ENCODE assay signal across 1 cellular context in the genomic region with DNA sequence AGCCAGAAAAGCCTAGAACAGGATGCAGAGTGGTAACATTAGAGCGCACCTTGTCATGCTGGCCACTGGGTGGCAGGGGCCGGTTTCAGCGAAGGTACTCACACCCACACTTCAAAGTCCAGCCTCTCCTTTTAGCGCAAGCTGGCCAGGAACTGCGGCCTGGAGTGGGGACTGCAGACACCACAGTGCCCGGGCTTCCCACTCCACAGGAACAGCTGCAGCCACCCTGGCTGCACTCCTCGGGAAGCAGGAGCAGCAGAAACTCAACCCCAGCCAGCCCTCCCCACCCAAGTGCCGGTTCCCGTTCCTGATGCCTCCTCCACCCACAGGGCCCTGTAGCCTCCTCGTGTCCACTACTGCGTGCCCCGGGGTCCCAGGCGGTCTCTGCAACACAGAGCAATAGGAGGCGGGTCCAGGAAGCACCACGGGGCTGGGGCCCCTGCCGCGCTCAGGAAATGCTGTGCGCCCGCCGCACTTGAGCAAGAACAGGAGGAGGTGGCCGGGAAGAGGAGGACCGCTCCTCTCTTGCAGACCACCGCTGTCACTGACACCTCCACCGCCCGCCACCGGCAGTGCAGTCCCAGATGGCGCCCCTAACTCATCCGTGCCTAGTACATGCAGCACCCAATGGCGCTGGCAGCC.
A peak's percentile ranks its signal among the peaks of the same experiment; 100 is the strongest.
TF ChIP-seq lines count a peak whose summit lies in the region.

No MANE protein-coding gene starts in this region.

TF ChIP-seq in HepG2, 621 proteins besides CTCF, POLR2A, EP300 and RAD21 (continued from another document and continues in another):
- TF ChIP-seq, protein P1, sequence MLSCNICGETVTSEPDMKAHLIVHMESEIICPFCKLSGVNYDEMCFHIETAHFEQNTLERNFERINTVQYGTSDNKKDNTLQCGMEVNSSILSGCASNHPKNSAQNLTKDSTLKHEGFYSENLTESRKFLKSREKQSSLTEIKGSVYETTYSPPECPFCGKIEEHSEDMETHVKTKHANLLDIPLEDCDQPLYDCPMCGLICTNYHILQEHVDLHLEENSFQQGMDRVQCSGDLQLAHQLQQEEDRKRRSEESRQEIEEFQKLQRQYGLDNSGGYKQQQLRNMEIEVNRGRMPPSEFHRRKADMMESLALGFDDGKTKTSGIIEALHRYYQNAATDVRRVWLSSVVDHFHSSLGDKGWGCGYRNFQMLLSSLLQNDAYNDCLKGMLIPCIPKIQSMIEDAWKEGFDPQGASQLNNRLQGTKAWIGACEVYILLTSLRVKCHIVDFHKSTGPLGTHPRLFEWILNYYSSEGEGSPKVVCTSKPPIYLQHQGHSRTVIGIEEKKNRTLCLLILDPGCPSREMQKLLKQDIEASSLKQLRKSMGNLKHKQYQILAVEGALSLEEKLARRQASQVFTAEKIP (CRISPR knock-in tag; IDR thresholded peaks at IDR 0.05; ENCODE audit: borderline replicate concordance) = no peak
- TF ChIP-seq TAF1 (CRISPR knock-in tag; IDR thresholded peaks at IDR 0.05) (no peak), JDP2 (CRISPR knock-in tag; IDR thresholded peaks at IDR 0.05; ENCODE audit: borderline replicate concordance) (no peak), MED13 (CRISPR knock-in tag; IDR thresholded peaks at IDR 0.05) (no peak), ZMYM3 (CRISPR knock-in tag; IDR thresholded peaks at IDR 0.05) (no peak), GATAD2A (CRISPR knock-in tag; IDR thresholded peaks at IDR 0.05) (peak; percentile 41; the same call in 1 of the 2 replicates), MEIS2 (CRISPR knock-in tag; IDR thresholded peaks at IDR 0.05) (peak; percentile 53; the same call in 1 of the 2 replicates), NR2F6 (IDR thresholded peaks at IDR 0.05) (no peak), NR2F6 (CRISPR knock-in tag; IDR thresholded peaks at IDR 0.05) (no peak), ZNF598 (CRISPR knock-in tag; IDR thresholded peaks at IDR 0.05; ENCODE audit: borderline replicate concordance) (no peak), KDM2A (CRISPR knock-in tag; IDR thresholded peaks at IDR 0.05; ENCODE audit: borderline replicate concordance, low read depth) (peak; percentile 61; the same call in 1 of the 2 replicates), SIN3B (IDR thresholded peaks at IDR 0.05; ENCODE audit: low read length) (no peak), NFE2L2 (IDR thresholded peaks at IDR 0.05; ENCODE audit: low read length) (no peak), KLF12 (CRISPR knock-in tag; IDR thresholded peaks at IDR 0.05; ENCODE audit: borderline replicate concordance) (no peak), ISX (CRISPR knock-in tag; conservative IDR thresholded peaks at IDR 0.05) (no peak), ZNF3 (CRISPR knock-in tag; IDR thresholded peaks at IDR 0.05) (no peak), ZNF230 (CRISPR knock-in tag; IDR thresholded peaks at IDR 0.05) (no peak), PHF8 (CRISPR knock-in tag; IDR thresholded peaks at IDR 0.05) (peak; percentile 39; the same call in 1 of the 2 replicates), FOXK2 (IDR thresholded peaks at IDR 0.05) (no peak), PHF5A (CRISPR knock-in tag; IDR thresholded peaks at IDR 0.05; ENCODE audit: low read depth, unreplicated experiment) (no peak)
- TF ChIP-seq, protein P2, sequence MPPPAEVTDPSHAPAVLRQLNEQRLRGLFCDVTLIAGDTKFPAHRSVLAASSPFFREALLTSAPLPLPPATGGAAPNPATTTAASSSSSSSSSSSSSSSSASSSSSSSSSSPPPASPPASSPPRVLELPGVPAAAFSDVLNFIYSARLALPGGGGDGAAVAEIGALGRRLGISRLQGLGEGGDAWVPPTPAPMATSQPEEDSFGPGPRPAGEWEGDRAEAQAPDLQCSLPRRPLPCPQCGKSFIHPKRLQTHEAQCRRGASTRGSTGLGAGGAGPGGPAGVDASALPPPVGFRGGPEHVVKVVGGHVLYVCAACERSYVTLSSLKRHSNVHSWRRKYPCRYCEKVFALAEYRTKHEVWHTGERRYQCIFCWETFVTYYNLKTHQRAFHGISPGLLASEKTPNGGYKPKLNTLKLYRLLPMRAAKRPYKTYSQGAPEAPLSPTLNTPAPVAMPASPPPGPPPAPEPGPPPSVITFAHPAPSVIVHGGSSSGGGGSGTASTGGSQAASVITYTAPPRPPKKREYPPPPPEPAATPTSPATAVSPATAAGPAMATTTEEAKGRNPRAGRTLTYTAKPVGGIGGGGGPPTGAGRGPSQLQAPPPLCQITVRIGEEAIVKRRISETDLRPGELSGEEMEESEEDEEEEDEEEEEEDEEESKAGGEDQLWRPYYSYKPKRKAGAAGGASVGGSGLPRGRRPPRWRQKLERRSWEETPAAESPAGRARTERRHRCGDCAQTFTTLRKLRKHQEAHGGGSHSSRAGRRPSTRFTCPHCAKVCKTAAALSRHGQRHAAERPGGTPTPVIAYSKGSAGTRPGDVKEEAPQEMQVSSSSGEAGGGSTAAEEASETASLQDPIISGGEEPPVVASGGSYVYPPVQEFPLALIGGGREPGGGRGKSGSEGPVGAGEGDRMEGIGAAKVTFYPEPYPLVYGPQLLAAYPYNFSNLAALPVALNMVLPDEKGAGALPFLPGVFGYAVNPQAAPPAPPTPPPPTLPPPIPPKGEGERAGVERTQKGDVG (CRISPR knock-in tag; IDR thresholded peaks at IDR 0.05; ENCODE audit: borderline replicate concordance) = no peak
- TF ChIP-seq, protein P3, sequence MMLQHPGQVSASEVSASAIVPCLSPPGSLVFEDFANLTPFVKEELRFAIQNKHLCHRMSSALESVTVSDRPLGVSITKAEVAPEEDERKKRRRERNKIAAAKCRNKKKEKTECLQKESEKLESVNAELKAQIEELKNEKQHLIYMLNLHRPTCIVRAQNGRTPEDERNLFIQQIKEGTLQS (CRISPR knock-in tag; IDR thresholded peaks at IDR 0.05) = no peak
- TF ChIP-seq, protein P4, sequence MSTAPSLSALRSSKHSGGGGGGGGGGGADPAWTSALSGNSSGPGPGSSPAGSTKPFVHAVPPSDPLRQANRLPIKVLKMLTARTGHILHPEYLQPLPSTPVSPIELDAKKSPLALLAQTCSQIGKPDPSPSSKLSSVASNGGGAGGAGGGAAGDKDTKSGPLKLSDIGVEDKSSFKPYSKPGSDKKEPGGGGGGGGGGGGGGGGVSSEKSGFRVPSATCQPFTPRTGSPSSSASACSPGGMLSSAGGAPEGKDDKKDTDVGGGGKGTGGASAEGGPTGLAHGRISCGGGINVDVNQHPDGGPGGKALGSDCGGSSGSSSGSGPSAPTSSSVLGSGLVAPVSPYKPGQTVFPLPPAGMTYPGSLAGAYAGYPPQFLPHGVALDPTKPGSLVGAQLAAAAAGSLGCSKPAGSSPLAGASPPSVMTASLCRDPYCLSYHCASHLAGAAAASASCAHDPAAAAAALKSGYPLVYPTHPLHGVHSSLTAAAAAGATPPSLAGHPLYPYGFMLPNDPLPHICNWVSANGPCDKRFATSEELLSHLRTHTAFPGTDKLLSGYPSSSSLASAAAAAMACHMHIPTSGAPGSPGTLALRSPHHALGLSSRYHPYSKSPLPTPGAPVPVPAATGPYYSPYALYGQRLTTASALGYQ (CRISPR knock-in tag; IDR thresholded peaks at IDR 0.05) = no peak
- TF ChIP-seq, protein P5, sequence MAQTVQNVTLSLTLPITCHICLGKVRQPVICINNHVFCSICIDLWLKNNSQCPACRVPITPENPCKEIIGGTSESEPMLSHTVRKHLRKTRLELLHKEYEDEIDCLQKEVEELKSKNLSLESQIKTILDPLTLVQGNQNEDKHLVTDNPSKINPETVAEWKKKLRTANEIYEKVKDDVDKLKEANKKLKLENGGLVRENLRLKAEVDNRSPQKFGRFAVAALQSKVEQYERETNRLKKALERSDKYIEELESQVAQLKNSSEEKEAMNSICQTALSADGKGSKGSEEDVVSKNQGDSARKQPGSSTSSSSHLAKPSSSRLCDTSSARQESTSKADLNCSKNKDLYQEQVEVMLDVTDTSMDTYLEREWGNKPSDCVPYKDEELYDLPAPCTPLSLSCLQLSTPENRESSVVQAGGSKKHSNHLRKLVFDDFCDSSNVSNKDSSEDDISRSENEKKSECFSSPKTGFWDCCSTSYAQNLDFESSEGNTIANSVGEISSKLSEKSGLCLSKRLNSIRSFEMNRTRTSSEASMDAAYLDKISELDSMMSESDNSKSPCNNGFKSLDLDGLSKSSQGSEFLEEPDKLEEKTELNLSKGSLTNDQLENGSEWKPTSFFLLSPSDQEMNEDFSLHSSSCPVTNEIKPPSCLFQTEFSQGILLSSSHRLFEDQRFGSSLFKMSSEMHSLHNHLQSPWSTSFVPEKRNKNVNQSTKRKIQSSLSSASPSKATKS (CRISPR knock-in tag; IDR thresholded peaks at IDR 0.05) = no peak
- TF ChIP-seq, protein P6, sequence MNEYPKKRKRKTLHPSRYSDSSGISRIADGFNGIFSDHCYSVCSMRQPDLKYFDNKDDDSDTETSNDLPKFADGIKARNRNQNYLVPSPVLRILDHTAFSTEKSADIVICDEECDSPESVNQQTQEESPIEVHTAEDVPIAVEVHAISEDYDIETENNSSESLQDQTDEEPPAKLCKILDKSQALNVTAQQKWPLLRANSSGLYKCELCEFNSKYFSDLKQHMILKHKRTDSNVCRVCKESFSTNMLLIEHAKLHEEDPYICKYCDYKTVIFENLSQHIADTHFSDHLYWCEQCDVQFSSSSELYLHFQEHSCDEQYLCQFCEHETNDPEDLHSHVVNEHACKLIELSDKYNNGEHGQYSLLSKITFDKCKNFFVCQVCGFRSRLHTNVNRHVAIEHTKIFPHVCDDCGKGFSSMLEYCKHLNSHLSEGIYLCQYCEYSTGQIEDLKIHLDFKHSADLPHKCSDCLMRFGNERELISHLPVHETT (CRISPR knock-in tag; conservative IDR thresholded peaks at IDR 0.05) = no peak
- TF ChIP-seq, protein P7, sequence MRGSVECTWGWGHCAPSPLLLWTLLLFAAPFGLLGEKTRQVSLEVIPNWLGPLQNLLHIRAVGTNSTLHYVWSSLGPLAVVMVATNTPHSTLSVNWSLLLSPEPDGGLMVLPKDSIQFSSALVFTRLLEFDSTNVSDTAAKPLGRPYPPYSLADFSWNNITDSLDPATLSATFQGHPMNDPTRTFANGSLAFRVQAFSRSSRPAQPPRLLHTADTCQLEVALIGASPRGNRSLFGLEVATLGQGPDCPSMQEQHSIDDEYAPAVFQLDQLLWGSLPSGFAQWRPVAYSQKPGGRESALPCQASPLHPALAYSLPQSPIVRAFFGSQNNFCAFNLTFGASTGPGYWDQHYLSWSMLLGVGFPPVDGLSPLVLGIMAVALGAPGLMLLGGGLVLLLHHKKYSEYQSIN (CRISPR knock-in tag; IDR thresholded peaks at IDR 0.05; ENCODE audit: borderline replicate concordance) = no peak
- TF ChIP-seq, protein P8, sequence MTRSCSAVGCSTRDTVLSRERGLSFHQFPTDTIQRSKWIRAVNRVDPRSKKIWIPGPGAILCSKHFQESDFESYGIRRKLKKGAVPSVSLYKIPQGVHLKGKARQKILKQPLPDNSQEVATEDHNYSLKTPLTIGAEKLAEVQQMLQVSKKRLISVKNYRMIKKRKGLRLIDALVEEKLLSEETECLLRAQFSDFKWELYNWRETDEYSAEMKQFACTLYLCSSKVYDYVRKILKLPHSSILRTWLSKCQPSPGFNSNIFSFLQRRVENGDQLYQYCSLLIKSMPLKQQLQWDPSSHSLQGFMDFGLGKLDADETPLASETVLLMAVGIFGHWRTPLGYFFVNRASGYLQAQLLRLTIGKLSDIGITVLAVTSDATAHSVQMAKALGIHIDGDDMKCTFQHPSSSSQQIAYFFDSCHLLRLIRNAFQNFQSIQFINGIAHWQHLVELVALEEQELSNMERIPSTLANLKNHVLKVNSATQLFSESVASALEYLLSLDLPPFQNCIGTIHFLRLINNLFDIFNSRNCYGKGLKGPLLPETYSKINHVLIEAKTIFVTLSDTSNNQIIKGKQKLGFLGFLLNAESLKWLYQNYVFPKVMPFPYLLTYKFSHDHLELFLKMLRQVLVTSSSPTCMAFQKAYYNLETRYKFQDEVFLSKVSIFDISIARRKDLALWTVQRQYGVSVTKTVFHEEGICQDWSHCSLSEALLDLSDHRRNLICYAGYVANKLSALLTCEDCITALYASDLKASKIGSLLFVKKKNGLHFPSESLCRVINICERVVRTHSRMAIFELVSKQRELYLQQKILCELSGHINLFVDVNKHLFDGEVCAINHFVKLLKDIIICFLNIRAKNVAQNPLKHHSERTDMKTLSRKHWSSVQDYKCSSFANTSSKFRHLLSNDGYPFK (CRISPR knock-in tag; IDR thresholded peaks at IDR 0.05; ENCODE audit: borderline replicate concordance) = no peak
- TF ChIP-seq, protein P9, sequence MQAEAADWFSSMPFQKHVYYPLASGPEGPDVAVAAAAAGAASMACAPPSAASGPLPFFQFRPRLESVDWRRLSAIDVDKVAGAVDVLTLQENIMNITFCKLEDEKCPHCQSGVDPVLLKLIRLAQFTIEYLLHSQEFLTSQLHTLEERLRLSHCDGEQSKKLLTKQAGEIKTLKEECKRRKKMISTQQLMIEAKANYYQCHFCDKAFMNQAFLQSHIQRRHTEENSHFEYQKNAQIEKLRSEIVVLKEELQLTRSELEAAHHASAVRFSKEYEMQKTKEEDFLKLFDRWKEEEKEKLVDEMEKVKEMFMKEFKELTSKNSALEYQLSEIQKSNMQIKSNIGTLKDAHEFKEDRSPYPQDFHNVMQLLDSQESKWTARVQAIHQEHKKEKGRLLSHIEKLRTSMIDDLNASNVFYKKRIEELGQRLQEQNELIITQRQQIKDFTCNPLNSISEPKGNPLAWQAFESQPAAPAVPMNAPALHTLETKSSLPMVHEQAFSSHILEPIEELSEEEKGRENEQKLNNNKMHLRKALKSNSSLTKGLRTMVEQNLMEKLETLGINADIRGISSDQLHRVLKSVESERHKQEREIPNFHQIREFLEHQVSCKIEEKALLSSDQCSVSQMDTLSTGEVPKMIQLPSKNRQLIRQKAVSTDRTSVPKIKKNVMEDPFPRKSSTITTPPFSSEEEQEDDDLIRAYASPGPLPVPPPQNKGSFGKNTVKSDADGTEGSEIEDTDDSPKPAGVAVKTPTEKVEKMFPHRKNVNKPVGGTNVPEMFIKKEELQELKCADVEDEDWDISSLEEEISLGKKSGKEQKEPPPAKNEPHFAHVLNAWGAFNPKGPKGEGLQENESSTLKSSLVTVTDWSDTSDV (CRISPR knock-in tag; IDR thresholded peaks at IDR 0.05) = no peak
- TF ChIP-seq, protein P10, sequence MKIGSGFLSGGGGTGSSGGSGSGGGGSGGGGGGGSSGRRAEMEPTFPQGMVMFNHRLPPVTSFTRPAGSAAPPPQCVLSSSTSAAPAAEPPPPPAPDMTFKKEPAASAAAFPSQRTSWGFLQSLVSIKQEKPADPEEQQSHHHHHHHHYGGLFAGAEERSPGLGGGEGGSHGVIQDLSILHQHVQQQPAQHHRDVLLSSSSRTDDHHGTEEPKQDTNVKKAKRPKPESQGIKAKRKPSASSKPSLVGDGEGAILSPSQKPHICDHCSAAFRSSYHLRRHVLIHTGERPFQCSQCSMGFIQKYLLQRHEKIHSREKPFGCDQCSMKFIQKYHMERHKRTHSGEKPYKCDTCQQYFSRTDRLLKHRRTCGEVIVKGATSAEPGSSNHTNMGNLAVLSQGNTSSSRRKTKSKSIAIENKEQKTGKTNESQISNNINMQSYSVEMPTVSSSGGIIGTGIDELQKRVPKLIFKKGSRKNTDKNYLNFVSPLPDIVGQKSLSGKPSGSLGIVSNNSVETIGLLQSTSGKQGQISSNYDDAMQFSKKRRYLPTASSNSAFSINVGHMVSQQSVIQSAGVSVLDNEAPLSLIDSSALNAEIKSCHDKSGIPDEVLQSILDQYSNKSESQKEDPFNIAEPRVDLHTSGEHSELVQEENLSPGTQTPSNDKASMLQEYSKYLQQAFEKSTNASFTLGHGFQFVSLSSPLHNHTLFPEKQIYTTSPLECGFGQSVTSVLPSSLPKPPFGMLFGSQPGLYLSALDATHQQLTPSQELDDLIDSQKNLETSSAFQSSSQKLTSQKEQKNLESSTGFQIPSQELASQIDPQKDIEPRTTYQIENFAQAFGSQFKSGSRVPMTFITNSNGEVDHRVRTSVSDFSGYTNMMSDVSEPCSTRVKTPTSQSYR (CRISPR knock-in tag; IDR thresholded peaks at IDR 0.05; ENCODE audit: borderline replicate concordance) = no peak
- TF ChIP-seq, protein P11, sequence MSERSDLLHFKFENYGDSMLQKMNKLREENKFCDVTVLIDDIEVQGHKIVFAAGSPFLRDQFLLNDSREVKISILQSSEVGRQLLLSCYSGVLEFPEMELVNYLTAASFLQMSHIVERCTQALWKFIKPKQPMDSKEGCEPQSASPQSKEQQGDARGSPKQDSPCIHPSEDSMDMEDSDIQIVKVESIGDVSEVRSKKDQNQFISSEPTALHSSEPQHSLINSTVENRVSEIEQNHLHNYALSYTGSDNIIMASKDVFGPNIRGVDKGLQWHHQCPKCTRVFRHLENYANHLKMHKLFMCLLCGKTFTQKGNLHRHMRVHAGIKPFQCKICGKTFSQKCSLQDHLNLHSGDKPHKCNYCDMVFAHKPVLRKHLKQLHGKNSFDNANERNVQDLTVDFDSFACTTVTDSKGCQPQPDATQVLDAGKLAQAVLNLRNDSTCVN (CRISPR knock-in tag; IDR thresholded peaks at IDR 0.05; ENCODE audit: borderline replicate concordance) = no peak
